8 cellular contexts compared by ENCODE assay signal in the genomic region with DNA sequence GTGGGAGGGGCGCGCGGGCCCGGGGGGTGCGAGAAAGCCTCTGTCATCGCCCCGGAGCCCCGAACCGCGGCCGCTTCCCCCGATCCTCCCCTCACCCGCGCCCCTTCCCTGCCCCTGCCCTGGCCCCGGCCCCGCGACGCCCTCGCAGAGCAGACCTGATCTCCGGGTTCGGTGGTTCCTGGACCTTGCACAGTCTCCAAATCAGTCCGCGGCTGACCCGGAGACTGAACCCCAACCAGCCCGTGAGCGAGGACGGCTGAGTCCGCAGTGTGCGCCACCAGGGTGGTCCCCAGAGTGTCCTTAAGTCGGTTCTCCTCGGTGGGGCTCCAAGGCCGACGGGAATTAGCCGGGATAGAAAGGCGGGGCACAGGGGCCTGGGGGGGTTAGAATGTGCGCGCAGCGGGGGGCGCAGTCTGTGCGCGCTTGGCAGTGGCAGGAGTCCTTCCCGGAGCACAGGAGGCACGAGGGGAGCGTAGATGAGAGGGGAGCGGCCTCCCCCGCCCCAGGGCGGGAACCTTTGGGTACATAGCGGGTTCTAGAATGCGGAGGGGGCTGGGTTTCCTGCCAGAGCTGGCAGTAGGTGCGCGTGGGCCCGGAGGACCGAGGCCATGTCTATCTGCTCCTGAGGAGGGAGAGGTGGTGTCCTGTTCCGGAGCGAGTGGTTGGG. TPM values are rescaled to one million over a fixed set of nuclear protein-coding genes. Genes with fewer than 3 reads are reported as not detected.
A peak's percentile ranks its signal among the peaks of the same experiment; 100 is the strongest.
DNase-seq lines count a peak whose midpoint lies in the region; ATAC-seq and TF ChIP-seq lines count a peak whose summit lies in the region.

No MANE protein-coding gene starts in this region.

- WGBS in liver: 24% methylated on average over 55 of the region's 55 CpGs

- H3F3A ChIP-seq in PC-9 (ENCODE audit: insufficient read depth, low read depth): peaks cover 20% of the 10 kb centered on the region

- H3K9me2 ChIP-seq in PC-9 (ENCODE audit: insufficient read depth): no peaks in the 10 kb centered on the region

- H3K79me2 ChIP-seq in PC-9 (ENCODE audit: low read depth): no peaks in the 10 kb centered on the region

- TF ChIP-seq RAD21 in liver (IDR thresholded peaks at IDR 0.05): no peak

- H3K9ac ChIP-seq in BLaER1: peak overlapping the region; percentile 88
- peak overlapping the region in 1 of 2 donors; percentile 39 for H3K9ac ChIP-seq in liver (ENCODE audit: low read depth in 1 of 2, low read length in 2 of 2)
- H3K9ac ChIP-seq in stomach smooth muscle (ENCODE audit: low read length in 2 of 2): peak overlapping the region; percentile 13 to 55

- DNase-seq in PC-9: peak in 1 of 2 experiments; percentile 28
- peak in 1 of 2 donors; percentile 14 for DNase-seq in cardiac fibroblast (ENCODE audit: low read depth in 2 of 2)
- no peak for DNase-seq in inferior parietal cortex (ENCODE audit: extremely low spot score)
- DNase-seq in ureter (ENCODE audit: low spot score): no peak

- CTCF ChIA-PET in PC-9 (lab: Charles Lee): no interaction called here

- H3K4me3 ChIP-seq in BLaER1 (peak overlapping the region; percentile 93), PC-9 (peak overlapping the region; percentile 61), cardiac fibroblast (replicated peaks in 1 of 2; ENCODE audit: low read depth in 2 of 2, low read length in 2 of 2) (peak overlapping the region; percentile 56 to 62), liver (ENCODE audit: low read depth in 1 of 3, low read length in 3 of 3) (peak overlapping the region in 2 of 3 donors; percentile 58 to 83), stomach smooth muscle (ENCODE audit: low read length in 2 of 2) (peak overlapping the region; percentile 65 to 76)

- BruUV-seq in PC-9 (replicated peaks; lab: Mats Ljungman, UMichigan): no TSS peak

- peaks cover 34% of the 10 kb centered on the region for H3K36me3 ChIP-seq in BLaER1
- H3K36me3 ChIP-seq in PC-9 (ENCODE audit: low read depth): no peaks in the 10 kb centered on the region
- no peaks in the 10 kb centered on the region for H3K36me3 ChIP-seq in liver (ENCODE audit: control insufficient read depth in 4 of 4, insufficient read depth in 3 of 4, low read depth in 1 of 4, low read length in 3 of 4)
- H3K36me3 ChIP-seq in stomach smooth muscle (ENCODE audit: control insufficient read depth in 2 of 2, insufficient read depth in 2 of 2, low read length in 2 of 2): no peaks in the 10 kb centered on the region

- no peaks in the 10 kb centered on the region for H3K27me3 ChIP-seq in BLaER1
- H3K27me3 ChIP-seq in PC-9 (ENCODE audit: insufficient read depth, low read depth): no peaks in the 10 kb centered on the region
- H3K27me3 ChIP-seq in liver (ENCODE audit: control insufficient read depth in 4 of 4, insufficient read depth in 4 of 4, low read length in 3 of 4): no peaks in the 10 kb centered on the region
- no peaks in the 10 kb centered on the region for H3K27me3 ChIP-seq in stomach smooth muscle (ENCODE audit: control insufficient read depth in 1 of 2, insufficient read depth in 2 of 2, low read length in 2 of 2)

- H2AFZ ChIP-seq in PC-9: no peak overlapping the region; the same call in 1 of the 2 replicates

- H3K9me3 ChIP-seq in BLaER1 (no peaks in the 10 kb centered on the region), PC-9 (ENCODE audit: insufficient read depth, low read depth) (no peaks in the 10 kb centered on the region), liver (ENCODE audit: control insufficient read depth in 4 of 4, low read length in 3 of 4) (no peaks in the 10 kb centered on the region), stomach smooth muscle (ENCODE audit: control insufficient read depth in 2 of 2, low read length in 2 of 2) (no peaks in the 10 kb centered on the region)

- no peaks in the 10 kb centered on the region for H4K20me1 ChIP-seq in BLaER1
- H4K20me1 ChIP-seq in PC-9 (ENCODE audit: insufficient read depth): no peaks in the 10 kb centered on the region

- TF ChIP-seq CTCF in PC-9 (conservative IDR thresholded peaks at IDR 0.05) (no peak), cardiac fibroblast (IDR thresholded peaks at IDR 0.05; ENCODE audit: low read depth, low read length) (no peak), liver (IDR thresholded peaks at IDR 0.05; ENCODE audit: low read depth, low read length, missing input control) (no peak)

- H3K27ac ChIP-seq in BLaER1: peak overlapping the region; percentile 87
- H3K27ac ChIP-seq in PC-9: no peak overlapping the region
- peak overlapping the region in 1 of 2 donors; percentile 22 for H3K27ac ChIP-seq in liver (ENCODE audit: low read depth in 1 of 2, low read length in 2 of 2)
- H3K27ac ChIP-seq in stomach smooth muscle (ENCODE audit: low read length): no peak overlapping the region

- intact Hi-C loops in PC-9 (cut with micrococcal nuclease; ENCODE audit: unreplicated experiment): no loop called here

- H3K4me1 ChIP-seq in BLaER1 (peaks cover 52% of the 10 kb centered on the region), PC-9 (replicated peaks; ENCODE audit: insufficient read depth) (no peaks in the 10 kb centered on the region), liver (ENCODE audit: control insufficient read depth in 4 of 4, insufficient read depth in 4 of 4, low read length in 3 of 4) (peaks cover 0 to 8% (median 0%) of the 10 kb centered on the region in 4 donors), stomach smooth muscle (ENCODE audit: control insufficient read depth, insufficient read depth, low read length) (peaks cover 11% of the 10 kb centered on the region)

- ATAC-seq in GM19438 (IDR thresholded peaks at IDR 0.05; ENCODE audit: low read depth, unreplicated experiment): peak; percentile 18

- POLR2A ChIA-PET in PC-9 (lab: Charles Lee; ENCODE audit: unreplicated experiment): no interaction called here

- H3K4me2 ChIP-seq in BLaER1 (peak overlapping the region; percentile 98), PC-9 (peak overlapping the region; percentile 73)

TF ChIP-seq in liver, 16 proteins besides CTCF, POLR2A, EP300 and RAD21 (continues in another document):
- TF ChIP-seq, protein P1, sequence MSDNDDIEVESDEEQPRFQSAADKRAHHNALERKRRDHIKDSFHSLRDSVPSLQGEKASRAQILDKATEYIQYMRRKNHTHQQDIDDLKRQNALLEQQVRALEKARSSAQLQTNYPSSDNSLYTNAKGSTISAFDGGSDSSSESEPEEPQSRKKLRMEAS (IDR thresholded peaks at IDR 0.05): no peak
- TF ChIP-seq JUND (IDR thresholded peaks at IDR 0.05): no peak
- no peak for TF ChIP-seq YY1 (IDR thresholded peaks at IDR 0.05)
- TF ChIP-seq, protein P2, sequence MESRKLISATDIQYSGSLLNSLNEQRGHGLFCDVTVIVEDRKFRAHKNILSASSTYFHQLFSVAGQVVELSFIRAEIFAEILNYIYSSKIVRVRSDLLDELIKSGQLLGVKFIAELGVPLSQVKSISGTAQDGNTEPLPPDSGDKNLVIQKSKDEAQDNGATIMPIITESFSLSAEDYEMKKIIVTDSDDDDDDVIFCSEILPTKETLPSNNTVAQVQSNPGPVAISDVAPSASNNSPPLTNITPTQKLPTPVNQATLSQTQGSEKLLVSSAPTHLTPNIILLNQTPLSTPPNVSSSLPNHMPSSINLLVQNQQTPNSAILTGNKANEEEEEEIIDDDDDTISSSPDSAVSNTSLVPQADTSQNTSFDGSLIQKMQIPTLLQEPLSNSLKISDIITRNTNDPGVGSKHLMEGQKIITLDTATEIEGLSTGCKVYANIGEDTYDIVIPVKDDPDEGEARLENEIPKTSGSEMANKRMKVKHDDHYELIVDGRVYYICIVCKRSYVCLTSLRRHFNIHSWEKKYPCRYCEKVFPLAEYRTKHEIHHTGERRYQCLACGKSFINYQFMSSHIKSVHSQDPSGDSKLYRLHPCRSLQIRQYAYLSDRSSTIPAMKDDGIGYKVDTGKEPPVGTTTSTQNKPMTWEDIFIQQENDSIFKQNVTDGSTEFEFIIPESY (IDR thresholded peaks at IDR 0.05): no peak
- TF ChIP-seq HNF4A (conservative IDR thresholded peaks at IDR 0.05): no peak
- TF ChIP-seq FOXA2 (IDR thresholded peaks at IDR 0.05): no peak
- TF ChIP-seq EGR1 (IDR thresholded peaks at IDR 0.05; ENCODE audit: low read depth in 2 of 2): no peak
- TF ChIP-seq HNF4G (IDR thresholded peaks at IDR 0.05): no peak
- no peak for TF ChIP-seq FOXA1 (IDR thresholded peaks at IDR 0.05)
- TF ChIP-seq, protein P3, sequence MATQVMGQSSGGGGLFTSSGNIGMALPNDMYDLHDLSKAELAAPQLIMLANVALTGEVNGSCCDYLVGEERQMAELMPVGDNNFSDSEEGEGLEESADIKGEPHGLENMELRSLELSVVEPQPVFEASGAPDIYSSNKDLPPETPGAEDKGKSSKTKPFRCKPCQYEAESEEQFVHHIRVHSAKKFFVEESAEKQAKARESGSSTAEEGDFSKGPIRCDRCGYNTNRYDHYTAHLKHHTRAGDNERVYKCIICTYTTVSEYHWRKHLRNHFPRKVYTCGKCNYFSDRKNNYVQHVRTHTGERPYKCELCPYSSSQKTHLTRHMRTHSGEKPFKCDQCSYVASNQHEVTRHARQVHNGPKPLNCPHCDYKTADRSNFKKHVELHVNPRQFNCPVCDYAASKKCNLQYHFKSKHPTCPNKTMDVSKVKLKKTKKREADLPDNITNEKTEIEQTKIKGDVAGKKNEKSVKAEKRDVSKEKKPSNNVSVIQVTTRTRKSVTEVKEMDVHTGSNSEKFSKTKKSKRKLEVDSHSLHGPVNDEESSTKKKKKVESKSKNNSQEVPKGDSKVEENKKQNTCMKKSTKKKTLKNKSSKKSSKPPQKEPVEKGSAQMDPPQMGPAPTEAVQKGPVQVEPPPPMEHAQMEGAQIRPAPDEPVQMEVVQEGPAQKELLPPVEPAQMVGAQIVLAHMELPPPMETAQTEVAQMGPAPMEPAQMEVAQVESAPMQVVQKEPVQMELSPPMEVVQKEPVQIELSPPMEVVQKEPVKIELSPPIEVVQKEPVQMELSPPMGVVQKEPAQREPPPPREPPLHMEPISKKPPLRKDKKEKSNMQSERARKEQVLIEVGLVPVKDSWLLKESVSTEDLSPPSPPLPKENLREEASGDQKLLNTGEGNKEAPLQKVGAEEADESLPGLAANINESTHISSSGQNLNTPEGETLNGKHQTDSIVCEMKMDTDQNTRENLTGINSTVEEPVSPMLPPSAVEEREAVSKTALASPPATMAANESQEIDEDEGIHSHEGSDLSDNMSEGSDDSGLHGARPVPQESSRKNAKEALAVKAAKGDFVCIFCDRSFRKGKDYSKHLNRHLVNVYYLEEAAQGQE (IDR thresholded peaks at IDR 0.05): no peak

RNA-seq across cellular contexts. Expression of a gene that starts 0.8 kb away (rescaled TPM):
- total RNA-seq in PC-9 (2021) (5.5 and 9.1 TPM in 2 replicates), liver (1 to 10 TPM; 2.0 to 4.2 TPM), ureter (11.1 TPM)
- polyA plus RNA-seq in liver: 1 to 10 TPM in 1 of 2 donors, under 1 TPM in 1; 0.61 to 1.1 TPM

RNA-seq across cellular contexts. Expression of a gene that starts 14.1 kb away (rescaled TPM):
- total RNA-seq in PC-9 (2021) (539 and 738 TPM in 2 replicates), liver (10 to 100 TPM; 79.9 to 95.6 TPM), ureter (390 TPM)
- 10 to 100 TPM; 58.2 to 58.8 TPM for polyA plus RNA-seq in liver

RNA-seq across cellular contexts. Expression of a gene that starts 20.8 kb away (rescaled TPM):
- total RNA-seq in PC-9 (2021) (102 and 133 TPM in 2 replicates), liver (10 to 100 TPM; 24.7 to 29.7 TPM), ureter (26.3 TPM)
- polyA plus RNA-seq in liver: 10 to 100 TPM; 30.9 to 48.2 TPM

RNA-seq across cellular contexts. Expression of a gene that starts 46.4 kb away (rescaled TPM):
- 225 and 263 TPM in 2 replicates for total RNA-seq in PC-9 (2021)
- 10 to 100 TPM; 10.9 to 58.0 TPM for total RNA-seq in liver
- 10 to 100 TPM; 18.5 to 20.7 TPM for polyA plus RNA-seq in liver
- total RNA-seq in ureter: 36.1 TPM
